8 cellular contexts compared by ENCODE assay signal in the genomic region with DNA sequence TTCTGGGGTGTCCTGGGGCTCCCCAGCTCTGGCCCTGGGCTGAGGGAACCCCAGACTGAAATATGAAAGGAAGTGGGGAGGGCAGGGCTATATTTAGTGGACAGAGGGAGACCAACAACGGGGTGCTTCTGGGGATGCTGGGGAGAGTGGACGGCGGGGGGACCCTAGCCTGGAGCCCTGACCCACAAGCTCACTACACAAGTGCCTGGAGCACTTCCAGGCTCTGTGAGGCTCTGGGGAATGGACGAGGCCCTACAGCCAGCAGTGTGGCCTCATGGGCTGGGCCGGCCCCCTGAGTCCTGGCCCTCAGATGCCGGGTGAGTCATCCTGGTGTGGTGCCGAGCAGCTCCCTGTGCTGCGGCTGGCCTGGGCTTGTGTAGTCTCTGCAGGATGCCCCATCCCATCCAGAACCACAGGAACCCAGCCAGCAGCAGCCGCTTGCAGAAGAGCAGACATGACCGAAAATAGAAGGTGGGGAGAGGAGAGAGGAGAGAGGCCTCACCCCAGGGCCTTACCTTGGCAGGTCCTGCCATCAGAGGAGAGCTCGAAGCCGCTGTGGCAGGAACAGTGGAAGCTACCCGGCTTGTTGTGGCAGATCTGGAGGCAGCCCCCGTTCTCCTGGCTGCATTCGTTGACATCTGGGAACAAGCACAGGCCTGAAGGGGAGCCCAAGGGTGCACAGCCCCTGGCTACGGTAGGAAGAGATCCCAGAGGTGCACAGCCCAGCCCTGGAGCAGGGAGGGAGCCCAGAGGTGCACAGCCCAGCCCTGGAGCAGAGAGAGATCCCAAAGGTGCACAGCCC. TPM values are rescaled to one million over a fixed set of nuclear protein-coding genes. Genes with fewer than 3 reads are reported as not detected.
DNase-seq lines count a peak whose midpoint lies in the region; ATAC-seq and TF ChIP-seq lines count a peak whose summit lies in the region.

No MANE protein-coding gene starts in this region.

- peak overlapping the region; percentile 47 for H3K27ac Mint-ChIP-seq in activated T-helper 2 cell treated with anti-CD3 and anti-CD28 coated beads, Interferon-gamma antibody, Interleukin-2, Interleukin-4, amounts not matched to agents 10 μg/mL and 5 μg/mL and 100 μg/mL, durations not matched to agents 14 hours and 24 hours and 36 hours

- H3K4me1 Mint-ChIP-seq in activated T-helper 2 cell treated with anti-CD3 and anti-CD28 coated beads, Interferon-gamma antibody, Interleukin-2, Interleukin-4, amounts not matched to agents 10 μg/mL and 5 μg/mL and 100 μg/mL, durations not matched to agents 14 hours and 24 hours and 36 hours (ENCODE audit: low read depth) = peaks cover 9% of the 10 kb centered on the region

- H3K9ac ChIP-seq in HUES48 (ENCODE audit: low read depth, low read length) = no peak overlapping the region

- peaks cover 5% of the 10 kb centered on the region; the same call in 1 of the 2 replicates for H3K4me1 ChIP-seq in HUES48 (ENCODE audit: control insufficient read depth, insufficient read depth, low read length)

- H3K9me3 Mint-ChIP-seq in activated T-helper 2 cell treated with anti-CD3 and anti-CD28 coated beads, Interferon-gamma antibody, Interleukin-2, Interleukin-4, amounts not matched to agents 10 μg/mL and 5 μg/mL and 100 μg/mL, durations not matched to agents 14 hours and 24 hours and 36 hours = peaks cover 11% of the 10 kb centered on the region

- no peak for TF ChIP-seq CTCF in BJ (IDR thresholded peaks at IDR 0.05; ENCODE audit: insufficient read depth, low read depth, low read length)

- CTCF ChIA-PET in BJ (lab: Yijun Ruan, JAX) = interaction anchor here (1.2 to 1.4 kb wide), 2 partner anchors 109 to 110 kb away, joined by 3 to 4 read pairs; no protein-coding TSS in a partner anchor

- intact Hi-C loops in activated T-helper 2 cell treated with anti-CD3 and anti-CD28 coated beads, Interferon-gamma antibody, Interleukin-2, Interleukin-4, amounts not matched to agents 10 μg/mL and 5 μg/mL and 100 μg/mL, durations not matched to agents 14 hours and 24 hours and 36 hours (cut with micrococcal nuclease) = no loop called here
- intact Hi-C loops in Right ventricle myocardium inferior (cut with DNase I) (loop anchor here (1.0 to 2.0 kb wide), 3 partner anchors 16 to 45 kb away; no protein-coding TSS in a partner anchor), posterior cingulate gyrus (cut with DNase I) (no loop called here)

- peak overlapping the region; percentile 20 for H3K27ac ChIP-seq in HUES48 (ENCODE audit: low read depth, low read length)

- H3K27me3 ChIP-seq in BJ (ENCODE audit: control insufficient read depth, insufficient read depth, low read length) = no peaks in the 10 kb centered on the region
- H3K27me3 ChIP-seq in HUES48 (ENCODE audit: control insufficient read depth, insufficient read depth, low read length) = no peaks in the 10 kb centered on the region

- peaks cover 3% of the 10 kb centered on the region for H3K36me3 Mint-ChIP-seq in activated T-helper 2 cell treated with anti-CD3 and anti-CD28 coated beads, Interferon-gamma antibody, Interleukin-2, Interleukin-4, amounts not matched to agents 10 μg/mL and 5 μg/mL and 100 μg/mL, durations not matched to agents 14 hours and 24 hours and 36 hours (ENCODE audit: low read depth)

- H3K9me3 ChIP-seq in HUES48 (ENCODE audit: control insufficient read depth, insufficient read depth, low read length) = no peaks in the 10 kb centered on the region

- peak; percentile 89 for DNase-seq in BJ (ENCODE audit: low read depth)
- DNase-seq in activated T-helper 2 cell treated with anti-CD3 and anti-CD28 coated beads, Interferon-gamma antibody, Interleukin-2, Interleukin-4, amounts not matched to agents 10 μg/mL and 5 μg/mL and 100 μg/mL, durations not matched to agents 14 hours and 24 hours and 36 hours (ENCODE audit: low spot score) = no peak
- peak; percentile 96 for DNase-seq in Right ventricle myocardium inferior (ENCODE audit: missing footprints)
- DNase-seq in posterior cingulate gyrus = peak; percentile 75 to 98 (median 85)
- no peak for DNase-seq in NCI-H1092 (lab: John Stamatoyannopoulos, UW)

- no peak overlapping the region for H3K4me3 Mint-ChIP-seq in activated T-helper 2 cell treated with anti-CD3 and anti-CD28 coated beads, Interferon-gamma antibody, Interleukin-2, Interleukin-4, amounts not matched to agents 10 μg/mL and 5 μg/mL and 100 μg/mL, durations not matched to agents 14 hours and 24 hours and 36 hours (ENCODE audit: low read depth)

- ATAC-seq in Right ventricle myocardium inferior (peak; percentile 96), HG03565 (IDR thresholded peaks at IDR 0.05; ENCODE audit: unreplicated experiment) (no peak), GM21390 (IDR thresholded peaks at IDR 0.05; ENCODE audit: unreplicated experiment) (no peak)

- peak overlapping the region; percentile 36 for H3K4me3 ChIP-seq in BJ (ENCODE audit: low read depth, low read length)
- H3K4me3 ChIP-seq in HUES48 (ENCODE audit: low read depth, low read length) = no peak overlapping the region

- no peaks in the 10 kb centered on the region for H3K27me3 Mint-ChIP-seq in activated T-helper 2 cell treated with anti-CD3 and anti-CD28 coated beads, Interferon-gamma antibody, Interleukin-2, Interleukin-4, amounts not matched to agents 10 μg/mL and 5 μg/mL and 100 μg/mL, durations not matched to agents 14 hours and 24 hours and 36 hours (ENCODE audit: low read depth)

- POLR2A ChIA-PET in BJ (lab: Charles Lee) = interaction anchor here (0.5 to 0.7 kb wide), 2 partner anchors 79 to 89 kb away, joined by 3 to 5 read pairs; partner anchors contain the start of gene TMEM255B

- H3K36me3 ChIP-seq in BJ (ENCODE audit: control insufficient read depth, insufficient read depth, low read length) = peaks cover 36% of the 10 kb centered on the region
- H3K36me3 ChIP-seq in HUES48 (ENCODE audit: control insufficient read depth, insufficient read depth, low read length) = peaks cover 14% of the 10 kb centered on the region

RNA-seq across cellular contexts. Expression of gene GAS6, which starts 26.1 kb away (rescaled TPM):
- 247 and 374 TPM in 2 replicates for polyA plus RNA-seq in BJ (2011; rRNA removed)
- polyA minus RNA-seq in BJ (2011; rRNA and poly(A)+ RNA removed) = 99.1 and 135 TPM in 2 replicates
- 0.14 and 0.32 TPM in 2 replicates for total RNA-seq in activated T-helper 2 cell treated with anti-CD3 and anti-CD28 coated beads, Interferon-gamma antibody, Interleukin-2, Interleukin-4, amounts not matched to agents 10 μg/mL and 5 μg/mL and 100 μg/mL, durations not matched to agents 14 hours and 24 hours and 36 hours
- 189 TPM for total RNA-seq in Right ventricle myocardium inferior

Comparison
In these comparisons a context has a peak if more than half of its experiments do, and no peak if none do; other contexts are left out.
1. DNase-seq: peak in BJ (single experiment), Right ventricle myocardium inferior (single experiment) and posterior cingulate gyrus (10 of 10); none in activated T-helper 2 cell treated with anti-CD3 and anti-CD28 coated beads, Interferon-gamma antibody, Interleukin-2, Interleukin-4, amounts not matched to agents 10 μg/mL and 5 μg/mL and 100 μg/mL, durations not matched to agents 14 hours and 24 hours and 36 hours (single experiment) and NCI-H1092 (single experiment).
2. RNA of gene GAS6, which starts 26.1 kb away (total RNA-seq): 189 TPM in Right ventricle myocardium inferior (single experiment); 0.14 to 0.32 TPM in activated T-helper 2 cell treated with anti-CD3 and anti-CD28 coated beads, Interferon-gamma antibody, Interleukin-2, Interleukin-4, amounts not matched to agents 10 μg/mL and 5 μg/mL and 100 μg/mL, durations not matched to agents 14 hours and 24 hours and 36 hours; every median in the first group is over 100 times any median in the second.